8 cellular contexts compared by ENCODE assay signal in the genomic region with DNA sequence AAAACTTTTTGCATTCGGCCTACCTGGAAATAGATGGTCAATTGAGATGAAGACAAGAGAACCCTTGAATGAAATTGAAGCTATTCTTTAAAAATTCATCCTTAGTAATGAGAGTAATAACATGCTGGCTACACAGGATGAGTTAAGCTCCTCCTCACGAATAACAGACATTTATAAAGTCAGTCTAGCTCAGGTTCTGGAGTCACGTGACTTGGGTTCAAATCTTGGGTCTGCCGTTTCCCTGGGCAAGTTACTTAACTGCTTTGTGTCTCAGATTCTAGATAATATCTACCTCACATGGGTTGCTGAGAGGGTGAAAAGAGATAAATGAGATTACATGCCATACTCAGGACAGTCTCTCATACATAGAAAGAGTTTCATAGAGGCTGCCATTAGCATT.
"Had no signal": no experiment of that assay in that cellular context is flagged by ENCODE, and none has a peak within 500 bp of the region (broad histone marks: within the 10 kb centered on the region; RNA-seq: fewer than 3 reads in every experiment).

No MANE protein-coding gene starts in this region.

- H3K4me1 Mint-ChIP-seq: IgD-negative memory B cell had no signal

- H3K27ac Mint-ChIP-seq: GM23338, H9 had no signal

- FAIRE-seq: H1, H54, HTR-8/SVneo had no signal

- H3K4me3 ChIP-seq: GM23338 had no signal

- H3K4me3 Mint-ChIP-seq: GM23338, H9, IgD-negative memory B cell had no signal

- DNase-seq: H9, HCEC 1CT, KG1 had no signal

- H3K4me2 ChIP-seq: GM23338 had no signal

- H3K9me3 Mint-ChIP-seq: GM23338, H9, IgD-negative memory B cell had no signal

- H3K36me3 Mint-ChIP-seq: IgD-negative memory B cell had no signal
